1 cellular context compared by ENCODE assay signal in genomic region chr19:37981785-37982475, GRCh38.
A peak's percentile ranks its signal among the peaks of the same experiment; 100 is the strongest.
TF ChIP-seq lines count a peak whose summit lies in the region.

No MANE protein-coding gene starts in this region.

TF ChIP-seq in K562, 482 proteins besides CTCF, POLR2A, EP300 and RAD21 (continued from another document):
- TF ChIP-seq NRF1 (conservative IDR thresholded peaks at IDR 0.05 in 1 of 2, IDR thresholded peaks at IDR 0.05 in 1 of 2), result peak; percentile 57 to 65
- no peak for TF ChIP-seq ZNF445 (CRISPR knock-in tag; IDR thresholded peaks at IDR 0.05; ENCODE audit: low read depth)
- no peak for TF ChIP-seq ZNF184 (CRISPR knock-in tag; IDR thresholded peaks at IDR 0.05)
- TF ChIP-seq HBP1 (CRISPR knock-in tag; IDR thresholded peaks at IDR 0.05), result no peak
- no peak for TF ChIP-seq GABPB1 (CRISPR knock-in tag; IDR thresholded peaks at IDR 0.05)
- TF ChIP-seq ZNF408 (CRISPR knock-in tag; IDR thresholded peaks at IDR 0.05; ENCODE audit: low read depth), result no peak
- TF ChIP-seq USF2 (CRISPR knock-in tag; IDR thresholded peaks at IDR 0.05), result no peak
- no peak for TF ChIP-seq SMARCC2 (IDR thresholded peaks at IDR 0.05; ENCODE audit: low read depth)
- no peak for TF ChIP-seq PRMT5 (CRISPR knock-in tag; IDR thresholded peaks at IDR 0.05)
- no peak for TF ChIP-seq VEZF1 (CRISPR knock-in tag; IDR thresholded peaks at IDR 0.05)
- TF ChIP-seq FOXO4 (CRISPR knock-in tag; IDR thresholded peaks at IDR 0.05), result no peak
- TF ChIP-seq EHMT2 (IDR thresholded peaks at IDR 0.05), result no peak
- TF ChIP-seq NELFE (IDR thresholded peaks at IDR 0.05; ENCODE audit: insufficient read depth, insufficient read length), result no peak
- TF ChIP-seq HOXB6 (CRISPR knock-in tag; IDR thresholded peaks at IDR 0.05; ENCODE audit: borderline replicate concordance), result no peak
- no peak for TF ChIP-seq ZNF592 (IDR thresholded peaks at IDR 0.05)
- TF ChIP-seq POLR2G (IDR thresholded peaks at IDR 0.05; ENCODE audit: low read depth, low read length), result no peak
- peak; percentile 37; the same call in 1 of the 2 replicates for TF ChIP-seq GATA2 (CRISPR knock-in tag; IDR thresholded peaks at IDR 0.05)
- no peak for TF ChIP-seq TCF15 (CRISPR knock-in tag; IDR thresholded peaks at IDR 0.05)
TF ChIP-seq in K562: peak in this region for 3.
